Comparison of ENCODE assay signal across 19 cellular contexts in genomic region chr2:241255542-241256167, GRCh38. TPM values are rescaled to one million over a fixed set of nuclear protein-coding genes. Genes with fewer than 3 reads are reported as not detected.
DNase-seq lines count a peak whose midpoint lies in the region; ATAC-seq, FAIRE-seq and TF ChIP-seq lines count a peak whose summit lies in the region.
"Had no signal": no experiment of that assay in that cellular context is flagged by ENCODE, and none has a peak within 500 bp of the region (broad histone marks: within the 10 kb centered on the region; RNA-seq: fewer than 3 reads in every experiment).

No MANE protein-coding gene starts in this region.

- no peak overlapping the region for H3K4me3 Mint-ChIP-seq in activated CD8-positive, alpha-beta memory T cell treated with anti-CD3 and anti-CD28 coated beads, Interleukin-2, amount 10 ng/mL, durations not matched to agents 7 days and 5 days

- H3K4me1 Mint-ChIP-seq in activated CD8-positive, alpha-beta memory T cell treated with anti-CD3 and anti-CD28 coated beads, Interleukin-2, amount 10 ng/mL, durations not matched to agents 7 days and 5 days = peaks cover 7% of the 10 kb centered on the region

- H3K27ac ChIP-seq in liver (ENCODE audit: low read depth in 1 of 2, low read length in 2 of 2) (peak overlapping the region; percentile 61 to 78), pancreas (peak overlapping the region in 3 of 4 donors; percentile 26 to 58 (median 46))
- H3K27ac ChIP-seq: 22Rv1; BLaER1 treated with 17β-estradiol and CSF1 and Interleukin-3, amounts not matched to agents 10 nM and 100 nM had no signal

- no peak overlapping the region for H3K27ac Mint-ChIP-seq in activated CD8-positive, alpha-beta memory T cell treated with anti-CD3 and anti-CD28 coated beads, Interleukin-2, amount 10 ng/mL, durations not matched to agents 7 days and 5 days

- peak; percentile 19 for DNase-seq in activated CD8-positive, alpha-beta memory T cell treated with anti-CD3 and anti-CD28 coated beads, Interleukin-2, amount 10 ng/mL, durations not matched to agents 7 days and 5 days
- no peak for DNase-seq in activated CD8-positive, alpha-beta memory T cell treated with anti-CD3 and anti-CD28 coated beads, Interleukin-2, amount 50 U/mL, for 4 hours
- DNase-seq in pancreas = peak in 3 of 6 donors; percentile 43 to 56 (median 55)
- DNase-seq in iPS-NIHi11 (ENCODE audit: low spot score) = no peak
- no peak for DNase-seq in DMS53 treated with DMSO at 0.1 percent for 48 hours (lab: John Stamatoyannopoulos, UW; ENCODE audit: unreplicated experiment)
- no peak for DNase-seq in epidermal melanocyte (ENCODE audit: insufficient read length, low spot score)
- DNase-seq: DMS 273 treated with DMSO at 0.1 percent for 48 hours, KG1, NCI-H1048, NCI-H1694, NCI-H2107, NCI-H446, NCI-H748 treated with DMSO at 0.1 percent for 48 hours, PC-3 had no signal

- TF ChIP-seq CTCF in liver (IDR thresholded peaks at IDR 0.05; ENCODE audit: low read depth, low read length, missing input control) (no peak), pancreas (IDR thresholded peaks at IDR 0.05) (no peak)

- H3K36me3 ChIP-seq in liver (ENCODE audit: control insufficient read depth in 4 of 4, insufficient read depth in 3 of 4, low read depth in 1 of 4, low read length in 3 of 4) = peaks cover 22 to 68% (median 64%) of the 10 kb centered on the region in 4 donors
- peaks cover 7 to 80% (median 60%) of the 10 kb centered on the region in 3 donors for H3K36me3 ChIP-seq in pancreas

- H3K27me3 ChIP-seq in liver (ENCODE audit: control insufficient read depth in 4 of 4, insufficient read depth in 4 of 4, low read length in 3 of 4) (no peaks in the 10 kb centered on the region), pancreas (no peaks in the 10 kb centered on the region)
- H3K27me3 ChIP-seq: BLaER1 treated with 17β-estradiol and CSF1 and Interleukin-3, amounts not matched to agents 10 nM and 100 nM had no signal

- H3K36me3 Mint-ChIP-seq in activated CD8-positive, alpha-beta memory T cell treated with anti-CD3 and anti-CD28 coated beads, Interleukin-2, amount 10 ng/mL, durations not matched to agents 7 days and 5 days = peaks cover 44% of the 10 kb centered on the region

- intact Hi-C loops in pancreas (cut with DNase I) = no loop called here

- no peak for TF ChIP-seq RAD21 in liver (IDR thresholded peaks at IDR 0.05)

- H3K4me3 ChIP-seq in liver (ENCODE audit: low read depth in 1 of 3, low read length in 3 of 3) (no peak overlapping the region), pancreas (no peak overlapping the region)
- H3K4me3 ChIP-seq: BLaER1 treated with 17β-estradiol and CSF1 and Interleukin-3, amounts not matched to agents 10 nM and 100 nM had no signal

- ATAC-seq in activated CD8-positive, alpha-beta memory T cell treated with anti-CD3 and anti-CD28 coated beads, Interleukin-2, amount 10 ng/mL, durations not matched to agents 7 days and 5 days = no peak
- ATAC-seq in pancreas = peak; percentile 38 to 76 (median 53)
- ATAC-seq in HG02678 (IDR thresholded peaks at IDR 0.05; ENCODE audit: unreplicated experiment) = no peak
- ATAC-seq: PC-3 had no signal

- WGBS in liver = 44% methylated on average over 13 of the region's 13 CpGs
- 42 to 51% methylated on average over 13 of the region's 13 CpGs for WGBS in pancreas, 2 donors

- CTCF ChIA-PET in activated CD8-positive, alpha-beta memory T cell treated with anti-CD3 and anti-CD28 coated beads, Interleukin-2, amount 10 ng/mL, durations not matched to agents 7 days and 5 days (lab: Charles Lee) = no interaction called here

- H3K9me3 ChIP-seq in liver (ENCODE audit: control insufficient read depth in 4 of 4, low read length in 3 of 4) (no peaks in the 10 kb centered on the region), pancreas (no peaks in the 10 kb centered on the region)
- H3K9me3 ChIP-seq: BLaER1 treated with 17β-estradiol and CSF1 and Interleukin-3, amounts not matched to agents 10 nM and 100 nM had no signal

- H3K4me1 ChIP-seq in liver (ENCODE audit: control insufficient read depth in 4 of 4, insufficient read depth in 4 of 4, low read length in 3 of 4) (peaks cover 0 to 35% (median 20%) of the 10 kb centered on the region in 4 donors), pancreas (peaks cover 7 to 16% (median 11%) of the 10 kb centered on the region in 3 donors)

- H3K9ac ChIP-seq in liver (ENCODE audit: low read depth in 1 of 2, low read length in 2 of 2) = no peak overlapping the region
- H3K9ac ChIP-seq: BLaER1 treated with 17β-estradiol and CSF1 and Interleukin-3, amounts not matched to agents 10 nM and 100 nM had no signal

- H3K27me3 Mint-ChIP-seq in activated CD8-positive, alpha-beta memory T cell treated with anti-CD3 and anti-CD28 coated beads, Interleukin-2, amount 10 ng/mL, durations not matched to agents 7 days and 5 days = no peaks in the 10 kb centered on the region

- no peak for FAIRE-seq in pancreas (lab: Jason Lieb, UNC)
- FAIRE-seq: H54 had no signal

- H3K9me3 Mint-ChIP-seq in activated CD8-positive, alpha-beta memory T cell treated with anti-CD3 and anti-CD28 coated beads, Interleukin-2, amount 10 ng/mL, durations not matched to agents 7 days and 5 days (ENCODE audit: low read depth) = no peaks in the 10 kb centered on the region

TF ChIP-seq in liver, 16 proteins besides CTCF, POLR2A, EP300 and RAD21:
- no peak for TF ChIP-seq JUND (IDR thresholded peaks at IDR 0.05)
- no peak for TF ChIP-seq EGR1 (IDR thresholded peaks at IDR 0.05; ENCODE audit: low read depth in 2 of 2)
- peak in 1 of 2 donors; percentile 56 for TF ChIP-seq RXRA (IDR thresholded peaks at IDR 0.05)
- TF ChIP-seq FOXA2 (IDR thresholded peaks at IDR 0.05) = no peak
- TF ChIP-seq SP1 (IDR thresholded peaks at IDR 0.05) = no peak
- no peak for TF ChIP-seq HNF4G (IDR thresholded peaks at IDR 0.05)
- TF ChIP-seq HNF4A (conservative IDR thresholded peaks at IDR 0.05) = peak in 1 of 2 donors; percentile 36

RNA-seq across cellular contexts. Expression of gene HDLBP, which starts 59.8 kb away (rescaled TPM):
- 100 to 1,000 TPM; 176 to 232 TPM for total RNA-seq in activated CD8-positive, alpha-beta memory T cell treated with anti-CD3 and anti-CD28 coated beads, Interleukin-2, amount 10 ng/mL, durations not matched to agents 7 days and 5 days
- total RNA-seq in liver = 100 to 1,000 TPM; 259 to 580 TPM
- 100 to 1,000 TPM; 219 to 257 TPM for polyA plus RNA-seq in liver
- 100 to 1,000 TPM; 733 to 996 (median 775) TPM for total RNA-seq in pancreas
- 100 to 1,000 TPM; 273 to 346 TPM for polyA plus RNA-seq in pancreas

Comparison
In these comparisons a context has a peak if more than half of its experiments do, and no peak if none do; other contexts are left out.
1. ATAC-seq: peak in pancreas (4 of 4); none in activated CD8-positive, alpha-beta memory T cell treated with anti-CD3 and anti-CD28 coated beads, Interleukin-2, amount 10 ng/mL, durations not matched to agents 7 days and 5 days (single experiment) and HG02678 (single experiment).